Comparison of ENCODE assay signal across 8 cellular contexts in genomic region chr1:3772715-3773571, GRCh38. TPM values are rescaled to one million over a fixed set of nuclear protein-coding genes. Genes with fewer than 3 reads are reported as not detected.
DNase-seq lines count a peak whose midpoint lies in the region; ATAC-seq, FAIRE-seq and TF ChIP-seq lines count a peak whose summit lies in the region.

SMIM1 (plus strand) TSS chr1:3772749; CDS start chr1:3775374, 2,625 bp downstream.

- H3K4me1 ChIP-seq in GM12878 (ENCODE audit: control insufficient read depth, insufficient read depth, low read length) (peaks cover 15% of the 10 kb centered on the region), left lung (peaks cover 4 to 34% of the 10 kb centered on the region in 2 donors), thymus (ENCODE audit: control insufficient read depth, insufficient read depth, low read length) (peaks cover 11% of the 10 kb centered on the region)

- no peaks in the 10 kb centered on the region for H3K79me2 ChIP-seq in GM12878 (ENCODE audit: control insufficient read depth, insufficient read depth, low read length)

- WGBS in GM12878 (ENCODE audit: insufficient coverage, insufficient replicate concordance, low lambda C conversion rate, missing lambda C conversion rate), result 23% methylated on average over 36 of the region's 55 CpGs
- WGBS in thymus, result 18% methylated on average over 55 of the region's 55 CpGs

- RAD21 ChIA-PET in GM12878 (lab: Charles Lee; ENCODE audit: unreplicated experiment), result interaction anchor here (0.8 kb wide), 1 partner anchor 29 kb away, joined by 3 read pairs; no protein-coding TSS in a partner anchor

- CTCF ChIA-PET in GM12878 (lab: Yijun Ruan, JAX), result interaction anchor here (0.6 to 0.7 kb wide), 3 partner anchors 14 to 150 kb away, joined by 3 read pairs; no protein-coding TSS in a partner anchor

- peak within 1 kb of the TSS; percentile 65 for H2AFZ ChIP-seq in GM12878 (ENCODE audit: control insufficient read depth, low read depth, low read length)

- H4K20me1 ChIP-seq in GM12878 (ENCODE audit: control insufficient read depth, insufficient read depth), result no peaks in the 10 kb centered on the region

- H3K27ac ChIP-seq in GM12878 (ENCODE audit: control insufficient read depth, insufficient read depth) (no peak within 1 kb of the TSS), left lung (peak within 1 kb of the TSS in 1 of 2 donors; percentile 45), thymus (ENCODE audit: low read depth) (peak within 1 kb of the TSS; percentile 21)

- no TSS peak for BruUV-seq in GM12878 (replicated peaks; lab: Mats Ljungman, UMichigan)

- H3K9ac ChIP-seq in GM12878 (ENCODE audit: control insufficient read depth, insufficient read depth, low read length), result peak within 1 kb of the TSS; percentile 4; the same call in 1 of the 2 replicates

- in situ Hi-C loops in GM12878 (cut with MboI), result no loop called here

- H3K36me3 ChIP-seq in GM12878 (ENCODE audit: control insufficient read depth in 2 of 2, insufficient read depth in 2 of 2, low read length in 1 of 2) (no peaks in the 10 kb centered on the region), left lung (peaks cover 0 to 2% of the 10 kb centered on the region in 2 donors), thymus (ENCODE audit: control insufficient read depth, insufficient read depth) (no peaks in the 10 kb centered on the region)

- H3K27me3 ChIP-seq in GM12878 (replicated peaks in 1 of 2; ENCODE audit: control insufficient read depth in 2 of 2, insufficient read depth in 2 of 2, low read length in 1 of 2), result no peaks in the 10 kb centered on the region; a peak in 1 of 4 replicates
- peaks cover 0 to 43% of the 10 kb centered on the region in 2 donors for H3K27me3 ChIP-seq in left lung
- peaks cover 17% of the 10 kb centered on the region for H3K27me3 ChIP-seq in thymus (ENCODE audit: control insufficient read depth, insufficient read depth)

- no peak for TF ChIP-seq CTCF in GM12878 (IDR thresholded peaks at IDR 0.05 in 2 of 3, conservative IDR thresholded peaks at IDR 0.05 in 1 of 3; ENCODE audit: control insufficient read depth in 2 of 3, extremely low read depth in 1 of 3, insufficient read depth in 1 of 3, low read depth in 3 of 3, low read length in 3 of 3)
- no peak for TF ChIP-seq CTCF in left lung (IDR thresholded peaks at IDR 0.05)

- peak within 1 kb of the TSS; percentile 72 for H3K4me3 ChIP-seq in GM12878
- H3K4me3 ChIP-seq in left lung, result peak within 1 kb of the TSS; percentile 50 to 62
- peak within 1 kb of the TSS; percentile 56 for H3K4me3 ChIP-seq in thymus (ENCODE audit: low read length)

- H3K9me3 ChIP-seq in GM12878 (replicated peaks; ENCODE audit: control insufficient read depth, insufficient read depth, low read length) (no peaks in the 10 kb centered on the region), left lung (no peaks in the 10 kb centered on the region), thymus (ENCODE audit: control insufficient read depth) (no peaks in the 10 kb centered on the region)

- DNase-seq in GM12878 (ENCODE audit: low read depth, low spot score) (no peak), left lung (peak in 1 of 2 donors; percentile 77), islet precursor cell (no peak), amygdala (lab: John Stamatoyannopoulos, UW) (no peak), globus pallidus (ENCODE audit: low spot score) (no peak)

- intact Hi-C loops in GM12878 (cut with micrococcal nuclease; ENCODE audit: unreplicated experiment) (no loop called here), left lung (cut with DNase I) (no loop called here)

- TF ChIP-seq RAD21 in GM12878 (IDR thresholded peaks at IDR 0.05; ENCODE audit: insufficient read depth, low read depth, low read length), result no peak

- FAIRE-seq in GM12878 (lab: Jason Lieb, UNC), result no peak

- POLR2A ChIA-PET in GM12878 (lab: Charles Lee), result no interaction called here

- SMC1A ChIA-PET in GM12878 (lab: Charles Lee; ENCODE audit: uncharacterized antibody, unreplicated experiment), result no interaction called here

- no peak for TF ChIP-seq EP300 in GM12878 (IDR thresholded peaks at IDR 0.05; ENCODE audit: borderline replicate concordance in 1 of 2, control insufficient read depth in 1 of 2, low read depth in 2 of 2, low read length in 2 of 2)

- no peak for TF ChIP-seq POLR2A in GM12878 (IDR thresholded peaks at IDR 0.05; ENCODE audit: low read depth, low read length)

- ATAC-seq in GM19452 (IDR thresholded peaks at IDR 0.05; ENCODE audit: unreplicated experiment) (peak; percentile 19), HG03442 (IDR thresholded peaks at IDR 0.05; ENCODE audit: unreplicated experiment) (peak; percentile 1), GM12878 (peak; percentile 17; the same call in 2 of the 3 replicates), left lung (peak; percentile 11)

- peak within 1 kb of the TSS; percentile 94 for H3K4me2 ChIP-seq in GM12878 (ENCODE audit: control insufficient read depth, insufficient read depth)

TF ChIP-seq in GM12878, 131 proteins besides CTCF, POLR2A, EP300 and RAD21 (continues in another document):
- TF ChIP-seq MYC (IDR thresholded peaks at IDR 0.05; ENCODE audit: insufficient read depth, insufficient read length, insufficient replicate concordance, low read length, severe bottlenecking) (no peak), ETV6 (conservative IDR thresholded peaks at IDR 0.05 in 1 of 2, IDR thresholded peaks at IDR 0.05 in 1 of 2; ENCODE audit: borderline replicate concordance in 1 of 2, low read depth in 1 of 2) (no peak), REST (IDR thresholded peaks at IDR 0.05; ENCODE audit: low read depth, low read length) (no peak), ZBTB11 (CRISPR knock-in tag; IDR thresholded peaks at IDR 0.05) (no peak), MTA2 (IDR thresholded peaks at IDR 0.05; ENCODE audit: low read depth) (no peak), CHD4 (IDR thresholded peaks at IDR 0.05) (no peak)

RNA-seq across cellular contexts. Expression of gene SMIM1, which starts in this region (rescaled TPM):
- total RNA-seq in GM12878 (2013; cell fraction: nucleolus; rRNA removed), result 3.9 TPM in 1 of 2 replicates, not detected in the other
- total RNA-seq in GM12878 (2014; rRNA removed), result 0.71 TPM in 1 of 2 replicates, not detected in the other
- not detected in 2 replicates for total RNA-seq in GM12878 (2014; rRNA removed; fragmentation: Illumina TruSeq; extraction: Trizol)
- total RNA-seq in GM12878 (2021), result 0.53 TPM in 1 of 2 replicates, not detected in the other
- not detected for polyA plus RNA-seq in GM12878 (2011; ENCODE audit: low read depth)
- 0.30 TPM in 1 of 2 replicates, not detected in the other for polyA plus RNA-seq in GM12878 (2011; rRNA removed)
- 0.54 and 0.92 TPM in 2 replicates for polyA plus RNA-seq in GM12878 (2011; cell fraction: cytosol; rRNA removed)
- 0.36 and 0.94 TPM in 2 replicates for polyA plus RNA-seq in GM12878 (2011; cell fraction: nucleus; rRNA removed)
- polyA plus RNA-seq in GM12878 (2012), result 0.97 and 1.8 TPM in 2 replicates
- polyA plus RNA-seq in GM12878 (2014; fragmentation: Illumina TruSeq; extraction: Trizol), result not detected in 2 replicates
- polyA plus RNA-seq in GM12878 (2014; fragmentation: Nextera tagmentation; extraction: Ambion mirVana), result not detected
- polyA plus RNA-seq in GM12878 (2014; rRNA removed), result 0.37 and 1.1 TPM in 2 replicates
- not detected for polyA plus RNA-seq in GM12878 (2016; fragmentation: Nextera tagmentation; extraction: Ambion mirVana)
- polyA minus RNA-seq in GM12878 (2011; rRNA and poly(A)+ RNA removed), result not detected in 2 replicates
- not detected in 2 replicates for polyA minus RNA-seq in GM12878 (2011; cell fraction: cytosol; rRNA and poly(A)+ RNA removed)
- 0.97 and 1.1 TPM in 2 replicates for polyA minus RNA-seq in GM12878 (2011; cell fraction: nucleus; rRNA and poly(A)+ RNA removed)
- 1 to 10 TPM; 6.5 TPM for total RNA-seq in left lung
- 7.0 TPM for polyA plus RNA-seq in thymus
